In the genomic region with DNA sequence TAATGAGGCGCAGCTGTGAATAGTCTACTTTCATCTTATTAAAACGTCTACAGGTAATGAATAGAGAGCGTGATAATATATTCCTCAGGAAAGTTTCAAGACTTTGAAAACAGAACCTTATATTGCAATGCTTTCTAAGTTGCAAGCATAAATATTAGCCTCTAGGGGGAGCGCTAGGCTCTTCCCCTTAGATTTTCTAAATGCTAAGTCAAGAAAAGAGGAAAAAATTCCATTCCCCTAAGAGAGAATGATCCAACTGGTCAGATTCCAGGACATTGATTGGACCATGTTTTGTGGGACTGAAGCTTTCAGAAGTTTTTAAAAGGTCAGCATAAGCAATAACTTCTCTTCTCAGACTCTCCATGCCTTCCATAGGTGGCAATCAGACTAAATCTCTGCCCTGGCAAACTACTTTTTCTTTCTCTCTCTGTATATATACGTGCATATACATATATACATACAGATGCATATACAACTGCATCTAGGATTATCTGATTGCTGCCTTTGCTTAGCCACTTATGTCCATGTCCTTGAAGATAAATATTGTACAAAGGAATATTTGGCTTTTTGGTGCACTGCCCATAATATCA, we compare ENCODE assay signal across 8 cellular contexts.
DNase-seq lines count a peak whose midpoint lies in the region; ATAC-seq, FAIRE-seq and TF ChIP-seq lines count a peak whose summit lies in the region.

No MANE protein-coding gene starts in this region.

- dilution Hi-C loops in keratinocyte (cut with MboI; ENCODE audit: extremely low pct_ligation_motif_present, low sequenced_read_pairs) = no loop called here

- H3K9me1 ChIP-seq in K562 (ENCODE audit: control insufficient read depth, insufficient read depth, low read length) (no peaks in the 10 kb centered on the region), keratinocyte (ENCODE audit: control insufficient read depth, extremely low read depth, insufficient read depth, low read length) (peaks cover 2% of the 10 kb centered on the region)

- H3K4me1 ChIP-seq in K562 (replicated peaks in 1 of 2; ENCODE audit: control insufficient read depth in 2 of 2, insufficient read depth in 2 of 2, low read length in 2 of 2) (no peaks in the 10 kb centered on the region), keratinocyte (ENCODE audit: control insufficient read depth, extremely low read depth, insufficient read depth, low read length) (peaks cover 26% of the 10 kb centered on the region), thyroid gland (peaks cover 11 to 19% of the 10 kb centered on the region in 2 donors)

- CTCF ChIA-PET in K562 (lab: Yijun Ruan, JAX; ENCODE audit: low intra/inter-chr PET ratio) = no interaction called here

- no TSS peak for BruUV-seq in K562 (replicated peaks; lab: Mats Ljungman, UMichigan)

- 4% methylated on average over 5 of the region's 5 CpGs for WGBS in K562 (ENCODE audit: insufficient coverage, low coverage, missing lambda C conversion rate)
- whole genome bisulfite sequencing in thyroid gland, 2 donors = 29 to 30% methylated on average over 5 of the region's 5 CpGs

- DNase-seq in activated CD4-positive, CD25-positive, alpha-beta regulatory T cell (lab: John Stamatoyannopoulos, UW) = no peak
- DNase-seq in HFF-Myc (ENCODE audit: extremely low read depth, low read depth) (peak; percentile 43), NCI-H748 treated with DMSO at 0.1 percent for 48 hours (lab: John Stamatoyannopoulos, UW) (peak; percentile 60), K562 (ENCODE audit: extremely low read depth in 1 of 4, low spot score in 3 of 4) (peak in 3 of 4 experiments; percentile 5 to 24 (median 10)), keratinocyte (ENCODE audit: low read depth, low spot score) (peak; percentile 33), thyroid gland (peak in 1 of 2 donors; percentile 18)

- POLR2A ChIA-PET in K562 (lab: Yijun Ruan, JAX) = no interaction called here

- no peaks in the 10 kb centered on the region for H3K79me2 ChIP-seq in K562 (ENCODE audit: control insufficient read depth, insufficient read depth, low read length)
- H3K79me2 ChIP-seq in keratinocyte (ENCODE audit: control insufficient read depth, insufficient read depth, low read length) = peaks cover 99% of the 10 kb centered on the region

- H3K9me3 ChIP-seq in K562 (replicated peaks; ENCODE audit: control insufficient read depth, insufficient read depth, low read depth, low read length) (no peaks in the 10 kb centered on the region), keratinocyte (ENCODE audit: control insufficient read depth, low read depth, low read length) (no peaks in the 10 kb centered on the region), thyroid gland (no peaks in the 10 kb centered on the region)

- H3K4me3 ChIP-seq in HFF-Myc (replicated peaks; ENCODE audit: low read depth, low read length) = no peak overlapping the region
- no peak overlapping the region for H3K4me3 ChIP-seq in K562
- no peak overlapping the region for H3K4me3 ChIP-seq in keratinocyte (ENCODE audit: control insufficient read depth in 2 of 3, extremely low read depth in 1 of 3, insufficient read depth in 2 of 3, low read depth in 1 of 3, low read length in 3 of 3)
- no peak overlapping the region for H3K4me3 ChIP-seq in thyroid gland (replicated peaks in 1 of 3)

- peak in 1 of 2 experiments; percentile 35; a peak in 2 of 4 replicates for TF ChIP-seq RAD21 in K562 (CRISPR knock-in tag; conservative IDR thresholded peaks at IDR 0.05 in 1 of 2, IDR thresholded peaks at IDR 0.05 in 1 of 2)

- H3K27ac ChIP-seq in K562 (ENCODE audit: extremely low read depth, low read depth, low read length) (no peak overlapping the region), keratinocyte (ENCODE audit: control insufficient read depth, insufficient read depth, low read length) (peak overlapping the region; percentile 23), thyroid gland (no peak overlapping the region)

- H4K20me1 ChIP-seq in K562 (replicated peaks; ENCODE audit: control insufficient read depth, insufficient read depth, low read length) (no peaks in the 10 kb centered on the region), keratinocyte (ENCODE audit: control insufficient read depth, extremely low read depth, insufficient read depth, low read length) (no peaks in the 10 kb centered on the region)

- TF ChIP-seq POLR2A in K562 (conservative IDR thresholded peaks at IDR 0.05) (no peak), thyroid gland (IDR thresholded peaks at IDR 0.05) (no peak)

- H3K27me3 ChIP-seq in K562 (ENCODE audit: control insufficient read depth in 2 of 2, insufficient read depth in 2 of 2, low read length in 2 of 2) (no peaks in the 10 kb centered on the region), keratinocyte (ENCODE audit: control insufficient read depth, extremely low read depth, insufficient read depth, low read length) (no peaks in the 10 kb centered on the region), thyroid gland (no peaks in the 10 kb centered on the region)

- TF ChIP-seq EP300 in K562 (IDR thresholded peaks at IDR 0.05; ENCODE audit: low read length) = no peak

- peak; percentile 72 for TF ChIP-seq CTCF in HFF-Myc (IDR thresholded peaks at IDR 0.05; ENCODE audit: low read depth, low read length, missing control alignments)
- TF ChIP-seq CTCF in K562 (IDR thresholded peaks at IDR 0.05 in 2 of 3, conservative IDR thresholded peaks at IDR 0.05 in 1 of 3; ENCODE audit: insufficient read depth in 2 of 3, low read depth in 1 of 3, low read length in 3 of 3) = peak; percentile 8 to 56 (median 56); a peak in 5 of 6 replicates
- TF ChIP-seq CTCF in keratinocyte (optimal IDR thresholded peaks at IDR 0.05 in 1 of 3, IDR thresholded peaks at IDR 0.05 in 1 of 3, conservative IDR thresholded peaks at IDR 0.05 in 1 of 3; ENCODE audit: extremely low read depth in 1 of 3, insufficient read depth in 2 of 3, low read length in 3 of 3) = peak in 2 of 3 experiments; percentile 65 to 70
- peak; percentile 59 to 96 (median 86) for TF ChIP-seq CTCF in thyroid gland (IDR thresholded peaks at IDR 0.05)

- in situ Hi-C loops in K562 (cut with MboI) = no loop called here

- H2AFZ ChIP-seq in K562 (ENCODE audit: low read depth, low read length) (no peak overlapping the region), keratinocyte (ENCODE audit: control insufficient read depth, low read length) (no peak overlapping the region)

- no peaks in the 10 kb centered on the region for H3K36me3 ChIP-seq in K562 (ENCODE audit: control insufficient read depth, insufficient read depth, low read length)
- peaks cover 5 to 6% of the 10 kb centered on the region in 2 experiments for H3K36me3 ChIP-seq in keratinocyte (ENCODE audit: control insufficient read depth in 2 of 2, extremely low read depth in 1 of 2, insufficient read depth in 2 of 2, low read length in 2 of 2)
- no peaks in the 10 kb centered on the region for H3K36me3 ChIP-seq in thyroid gland

- ATAC-seq in activated CD4-positive, CD25-positive, alpha-beta regulatory T cell treated with anti-CD3 and anti-CD28 coated beads, Interleukin-2, amount 50 U/mL, for 24 hours = peak; percentile 33 to 34
- ATAC-seq in K562 (no peak), HG03045 (IDR thresholded peaks at IDR 0.05; ENCODE audit: unreplicated experiment) (no peak)

- no peak for FAIRE-seq in K562 (lab: Jason Lieb, UNC)
- peak; percentile 84 for FAIRE-seq in keratinocyte (lab: Jason Lieb, UNC)

- no peak overlapping the region for H3K4me2 ChIP-seq in K562 (ENCODE audit: insufficient read depth, low read length)
- H3K4me2 ChIP-seq in keratinocyte (ENCODE audit: control insufficient read depth, extremely low read depth, insufficient read depth, low read depth, low read length) = peak overlapping the region; percentile 30

- intact Hi-C loops in K562 (cut with micrococcal nuclease) = no loop called here
- intact Hi-C loops in thyroid gland (cut with DNase I) = loop anchor here (5.0 to 10.0 kb wide), 2 partner anchors 369 to 492 kb away; a partner anchor contains a TSS

- no peak overlapping the region for H3K9ac ChIP-seq in K562 (ENCODE audit: insufficient read depth in 1 of 2, low read depth in 2 of 2, low read length in 2 of 2)
- H3K9ac ChIP-seq in keratinocyte (ENCODE audit: control insufficient read depth, extremely low read depth, insufficient read depth, low read length) = peak overlapping the region; percentile 28

TF ChIP-seq in K562, 482 proteins besides CTCF, POLR2A, EP300 and RAD21 (continues in another document):
- TF ChIP-seq ATF1 (CRISPR knock-in tag; IDR thresholded peaks at IDR 0.05) (no peak), ATF1 (tag; IDR thresholded peaks at IDR 0.05) (no peak), DPF2 (IDR thresholded peaks at IDR 0.05) (no peak), ZNF23 (CRISPR knock-in tag; IDR thresholded peaks at IDR 0.05) (no peak)

Comparison
In these comparisons a context has a peak if more than half of its experiments do, and no peak if none do; other contexts are left out.
1. ATAC-seq: peak in activated CD4-positive, CD25-positive, alpha-beta regulatory T cell treated with anti-CD3 and anti-CD28 coated beads, Interleukin-2, amount 50 U/mL, for 24 hours (2 of 2); none in K562 (single experiment) and HG03045 (single experiment).
2. DNase-seq: peak in HFF-Myc (single experiment), NCI-H748 treated with DMSO at 0.1 percent for 48 hours (single experiment), K562 (3 of 4) and keratinocyte (single experiment); none in activated CD4-positive, CD25-positive, alpha-beta regulatory T cell (0 of 4).
3. Peak in every context shown above with its lines, with median percentiles within 50 percentile points of each other: CTCF ChIP-seq.